ENCODE assay signal across 8 cellular contexts in genomic region chr10:100346351-100346764, GRCh38. TPM values are rescaled to one million over a fixed set of nuclear protein-coding genes. Genes with fewer than 3 reads are reported as not detected.
DNase-seq lines count a peak whose midpoint lies in the region; ATAC-seq and TF ChIP-seq lines count a peak whose summit lies in the region.

No MANE protein-coding gene starts in this region.

- H3K4me1 ChIP-seq in ovary (ENCODE audit: insufficient read depth): no peaks in the 10 kb centered on the region
- peaks cover 0 to 24% (median 11%) of the 10 kb centered on the region in 4 donors for H3K4me1 ChIP-seq in tibial artery

- CTCF ChIA-PET in RWPE1 (lab: Yijun Ruan, JAX): interaction anchor here (0.7 to 4.9 kb wide), 4 partner anchors 19 to 180 kb away, joined by 3 to 24 read pairs (median 4); no protein-coding TSS in a partner anchor

- H3K27ac ChIP-seq in RWPE1: peak overlapping the region; percentile 92
- H3K27ac ChIP-seq in ovary: peak overlapping the region; percentile 77 to 79
- H3K27ac ChIP-seq in tibial artery: peak overlapping the region; percentile 71 to 73

- TF ChIP-seq CTCF in RWPE1 (conservative IDR thresholded peaks at IDR 0.05; ENCODE audit: low read depth) (no peak), ovary (IDR thresholded peaks at IDR 0.05) (no peak), tibial artery (IDR thresholded peaks at IDR 0.05) (no peak)

- DNase-seq in Caki2 (ENCODE audit: low read depth): peak; percentile 79
- peak; percentile 74 for DNase-seq in HT1080 (ENCODE audit: low read depth)
- DNase-seq in RWPE1 (ENCODE audit: low spot score): peak; percentile 71
- peak; percentile 70 for DNase-seq in activated naive CD4-positive, alpha-beta T cell treated with anti-CD3 and anti-CD28 coated beads, Interleukin-2, amount 50 U/mL, for 16 hours
- peak; percentile 53 to 94 (median 83) for DNase-seq in head of caudate nucleus
- peak; percentile 70 to 84 (median 82) for DNase-seq in ovary
- peak; percentile 48 to 83 for DNase-seq in tibial artery

- H3K36me3 ChIP-seq in ovary: no peaks in the 10 kb centered on the region
- no peaks in the 10 kb centered on the region for H3K36me3 ChIP-seq in tibial artery

- intact Hi-C loops in head of caudate nucleus (cut with DNase I): no loop called here
- intact Hi-C loops in ovary (cut with DNase I): loop anchor here in 1 of 4 donors (5.0 kb wide), 1 partner anchor 41 kb away; no protein-coding TSS in a partner anchor
- intact Hi-C loops in tibial artery (cut with DNase I; ENCODE audit: low total_unique reads): no loop called here

- POLR2A ChIA-PET in RWPE1 (lab: Yijun Ruan, JAX; ENCODE audit: low non-redundant PET): interaction anchor here (1.0 to 4.7 kb wide), 5 partner anchors 17 to 168 kb away, joined by 3 to 54 read pairs (median 6); partner anchors contain the start of gene PKD2L1

- no peaks in the 10 kb centered on the region for H3K27me3 ChIP-seq in ovary
- H3K27me3 ChIP-seq in tibial artery: no peaks in the 10 kb centered on the region

- H3K4me3 ChIP-seq in ovary: peak overlapping the region; percentile 52
- peak overlapping the region; percentile 65 to 79 for H3K4me3 ChIP-seq in tibial artery

- WGBS in ovary, 3 donors: 0 to 1% (median 0%) methylated on average over 4 to 36 of the region's 36 CpGs

- ATAC-seq in GM19468 (IDR thresholded peaks at IDR 0.05; ENCODE audit: extremely low read depth, unreplicated experiment): peak; percentile 36

- no peaks in the 10 kb centered on the region for H3K9me3 ChIP-seq in ovary
- no peaks in the 10 kb centered on the region for H3K9me3 ChIP-seq in tibial artery

- in situ Hi-C loops in Caki2 (cut with HindIII; ENCODE audit: low pct_unique_long_range_greater_than_20kb, low sequenced_read_pairs): loop anchor here (25.0 kb wide), 1 partner anchor 91 kb away; no protein-coding TSS in a partner anchor

- TF ChIP-seq POLR2A in ovary (IDR thresholded peaks at IDR 0.05): no peak

- no peak for TF ChIP-seq EP300 in ovary (IDR thresholded peaks at IDR 0.05)

RNA-seq across cellular contexts. Expression of gene SCD, which starts 0.7 kb away (rescaled TPM):
- total RNA-seq in Caki2 (2014; rRNA removed; shearing (Covaris generic); ENCODE audit: low replicate concordance): 97.2 and 98.9 TPM in 2 replicates
- total RNA-seq in HT1080 (2014; rRNA removed; shearing (Covaris generic)): 149 and 198 TPM in 2 replicates
- 182 and 229 TPM in 2 replicates for polyA plus RNA-seq in HT1080 (2015; cell fraction: cytosol; rRNA removed)
- polyA plus RNA-seq in HT1080 (2015; cell fraction: nucleus; rRNA removed): 306 and 307 TPM in 2 replicates
- 100 to 1,000 TPM in 2 of 7 donors, 10 to 100 TPM in 5; 21.6 to 302 (median 72.7) TPM for total RNA-seq in ovary
- polyA plus RNA-seq in ovary: 100 to 1,000 TPM in 1 of 2 donors, 10 to 100 TPM in 1; 21.1 to 274 TPM

RNA-seq across cellular contexts. Expression of gene PKD2L1, which starts 16.3 kb away (rescaled TPM):
- not detected in 2 replicates for total RNA-seq in Caki2 (2014; rRNA removed; shearing (Covaris generic); ENCODE audit: low replicate concordance)
- total RNA-seq in HT1080 (2014; rRNA removed; shearing (Covaris generic)): not detected in 2 replicates
- not detected in 2 replicates for polyA plus RNA-seq in HT1080 (2015; cell fraction: cytosol; rRNA removed)
- not detected in 2 replicates for polyA plus RNA-seq in HT1080 (2015; cell fraction: nucleus; rRNA removed)
- total RNA-seq in ovary: 1 to 10 TPM in 1 of 7 donors, not detected in 6; 2.2 TPM
- polyA plus RNA-seq in ovary: 1 to 10 TPM in 1 of 2 donors, under 1 TPM in 1; 0.02 to 2.5 TPM

RNA-seq across cellular contexts. Expression of gene BLOC1S2, which starts 59.9 kb away (rescaled TPM):
- total RNA-seq in Caki2 (2014; rRNA removed; shearing (Covaris generic); ENCODE audit: low replicate concordance): 54.4 and 55.8 TPM in 2 replicates
- total RNA-seq in HT1080 (2014; rRNA removed; shearing (Covaris generic)): 70.4 and 79.6 TPM in 2 replicates
- polyA plus RNA-seq in HT1080 (2015; cell fraction: cytosol; rRNA removed): 69.8 and 71.8 TPM in 2 replicates
- polyA plus RNA-seq in HT1080 (2015; cell fraction: nucleus; rRNA removed): 16.4 and 19.4 TPM in 2 replicates
- total RNA-seq in ovary: 10 to 100 TPM; 14.4 to 34.4 (median 24.6) TPM
- 10 to 100 TPM; 22.5 to 24.7 TPM for polyA plus RNA-seq in ovary

Comparison
In these comparisons a context has a peak if more than half of its experiments do, and no peak if none do; other contexts are left out.
1. Peak in every context shown above with its lines: DNase-seq, ATAC-seq, H3K4me3 ChIP-seq and H3K27ac ChIP-seq.